Comparison of ENCODE assay signal across 1 cellular context in the genomic region with DNA sequence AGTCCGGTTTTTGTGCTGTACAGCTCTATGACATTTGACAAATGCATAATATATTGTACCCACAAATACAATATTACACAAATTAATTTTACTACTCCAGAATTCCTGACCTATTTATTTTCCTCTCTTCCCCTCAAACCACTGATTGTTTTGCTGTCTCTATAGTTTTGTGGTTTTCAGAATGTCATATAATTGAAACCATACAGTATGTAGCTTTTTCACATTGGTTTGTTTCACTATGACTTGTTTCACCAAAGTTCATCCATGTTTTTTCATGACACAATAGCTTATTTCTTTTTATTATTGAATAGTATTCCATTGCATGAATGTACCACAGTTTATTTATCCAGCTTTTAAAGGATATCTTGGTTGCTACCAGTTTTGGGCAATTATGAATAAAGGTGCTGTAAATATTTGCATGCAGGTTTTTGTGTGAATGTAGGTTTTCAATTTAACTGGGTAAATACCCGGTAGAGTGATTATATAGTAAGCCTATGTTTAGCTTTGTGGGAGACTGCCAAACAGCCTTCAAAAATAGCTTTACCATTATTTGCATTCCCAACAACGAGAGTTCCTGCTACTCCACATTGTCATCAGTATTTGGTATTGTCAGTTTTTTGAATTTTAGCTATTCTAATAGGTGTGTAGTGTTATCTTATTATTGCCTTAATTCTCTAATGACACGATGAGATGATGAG.
TF ChIP-seq lines count a peak whose summit lies in the region.

No MANE protein-coding gene starts in this region.

TF ChIP-seq in SK-N-SH treated with all-trans-retinoic acid at 6 μM for 48 hours, 23 proteins besides CTCF, POLR2A, EP300 and RAD21 (continued from another document):
- no peak for TF ChIP-seq PATZ1 (CRISPR knock-in tag; IDR thresholded peaks at IDR 0.05; ENCODE audit: borderline replicate concordance)
